ENCODE assay signal across 9 cellular contexts in the genomic region with DNA sequence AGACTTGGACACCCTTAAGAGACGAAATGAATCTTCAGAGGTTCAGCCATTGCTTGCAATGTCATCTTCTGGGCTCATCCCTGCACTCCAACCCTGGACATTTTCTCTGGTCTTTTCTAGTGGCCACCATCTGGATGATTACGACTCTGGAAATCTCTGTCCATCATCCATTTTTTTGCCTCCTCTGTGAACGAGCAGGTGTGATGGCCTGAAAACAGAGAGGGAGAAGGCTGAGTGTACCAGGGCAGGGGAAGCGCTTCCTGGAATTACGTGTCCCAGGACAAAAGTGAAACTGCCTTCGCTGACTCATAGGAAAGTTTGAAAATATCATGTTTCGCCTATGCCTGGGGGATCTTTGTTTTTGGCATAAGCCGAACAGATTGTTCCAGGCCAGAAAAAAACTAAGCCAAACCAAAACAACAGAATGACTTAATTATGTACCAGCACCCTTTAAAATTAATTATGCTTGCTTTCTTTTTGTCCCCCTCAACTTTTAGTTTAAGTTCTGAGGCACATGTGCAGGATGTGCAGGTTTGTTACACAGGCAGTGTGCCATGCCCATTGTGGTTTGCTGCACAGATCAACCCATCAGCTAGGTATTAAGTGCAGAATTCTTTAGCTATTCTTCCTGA. TPM values are rescaled to one million over a fixed set of nuclear protein-coding genes. Genes with fewer than 3 reads are reported as not detected.
DNase-seq lines count a peak whose midpoint lies in the region; ATAC-seq and TF ChIP-seq lines count a peak whose summit lies in the region.
"Had no signal": no experiment of that assay in that cellular context is flagged by ENCODE, and none has a peak within 500 bp of the region (broad histone marks: within the 10 kb centered on the region; RNA-seq: fewer than 3 reads in every experiment).

No MANE protein-coding gene starts in this region.

- peaks cover 19% of the 10 kb centered on the region for H3K79me1 ChIP-seq in mesenchymal stem cell (replicated peaks; ENCODE audit: low read length, poor library complexity, severe bottlenecking)

- 26% methylated on average over 7 of the region's 8 CpGs for WGBS in mesenchymal stem cell

- no peaks in the 10 kb centered on the region for H3K9me3 Mint-ChIP-seq in type B pancreatic cell

- peaks cover 95% of the 10 kb centered on the region for H4K20me1 ChIP-seq in BLaER1

- no peak overlapping the region for H2BK5ac ChIP-seq in mesenchymal stem cell (ENCODE audit: low read depth, low read length, poor library complexity, severe bottlenecking)

- peak overlapping the region in 1 of 2 experiments; percentile 40 for H3K4ac ChIP-seq in mesenchymal stem cell (ENCODE audit: low read depth in 1 of 2, low read length in 2 of 2)

- DNase-seq in RPMI8226, result peak; percentile 35
- DNase-seq in cardiac fibroblast (ENCODE audit: low read depth in 2 of 2), result peak; percentile 89
- peak; percentile 90 for DNase-seq in mesenchymal stem cell
- DNase-seq in type B pancreatic cell (ENCODE audit: extremely low spot score, unreplicated experiment), result peak; percentile 25
- DNase-seq in nucleus accumbens (lab: John Stamatoyannopoulos, UW), result no peak

- H3K18ac ChIP-seq in mesenchymal stem cell (ENCODE audit: low read depth in 1 of 2, low read length in 2 of 2), result peak overlapping the region; percentile 42 to 67

- TF ChIP-seq CTCF in HEK293 (tag by site-specific recombination; IDR thresholded peaks at IDR 0.05) (no peak), cardiac fibroblast (IDR thresholded peaks at IDR 0.05; ENCODE audit: low read depth, low read length) (no peak), type B pancreatic cell (conservative IDR thresholded peaks at IDR 0.05) (no peak)

- H3K4me3 ChIP-seq in BLaER1, result no peak overlapping the region
- no peak overlapping the region; the same call in 1 of the 2 replicates for H3K4me3 ChIP-seq in HEK293 (ENCODE audit: low read depth, low read length)
- H3K4me3 ChIP-seq in cardiac fibroblast (replicated peaks in 1 of 2; ENCODE audit: low read depth in 2 of 2, low read length in 2 of 2), result peak overlapping the region in 1 of 2 donors; percentile 16
- H3K4me3 ChIP-seq in mesenchymal stem cell (ENCODE audit: insufficient read depth in 1 of 2, low read depth in 1 of 2, low read length in 2 of 2), result peak overlapping the region in 1 of 2 experiments; percentile 42
- H3K4me3 ChIP-seq: HAP-1 had no signal

- no peak overlapping the region for H3K23ac ChIP-seq in mesenchymal stem cell (ENCODE audit: low read length in 2 of 2)

- no peaks in the 10 kb centered on the region for H3K27me3 Mint-ChIP-seq in type B pancreatic cell

- H3K4me2 ChIP-seq in BLaER1 (peak overlapping the region; percentile 7; the same call in 1 of the 2 replicates), mesenchymal stem cell (ENCODE audit: low read length, poor library complexity, severe bottlenecking) (no peak overlapping the region)

- H3K27me3 ChIP-seq in BLaER1 (no peaks in the 10 kb centered on the region), mesenchymal stem cell (ENCODE audit: control insufficient read depth in 1 of 2, insufficient read depth in 1 of 2, low read length in 2 of 2) (no peaks in the 10 kb centered on the region)

- POLR2A ChIA-PET in HEK293 (lab: Yijun Ruan, JAX), result no interaction called here

- H2BK12ac ChIP-seq in mesenchymal stem cell (ENCODE audit: low read length in 2 of 2), result peak overlapping the region in 1 of 2 experiments; percentile 15

- no peak for ATAC-seq in GM21526 (IDR thresholded peaks at IDR 0.05; ENCODE audit: low FRiP score, unreplicated experiment)

- H3K4me3 Mint-ChIP-seq in type B pancreatic cell, result no peak overlapping the region

- H3K36me3 ChIP-seq in BLaER1 (peaks cover 43% of the 10 kb centered on the region), HEK293 (ENCODE audit: control insufficient read depth in 2 of 2, insufficient read depth in 1 of 2, low read length in 2 of 2) (no peaks in the 10 kb centered on the region), mesenchymal stem cell (ENCODE audit: control insufficient read depth in 1 of 2, insufficient read depth in 2 of 2, low read depth in 1 of 2, low read length in 2 of 2) (no peaks in the 10 kb centered on the region)
- H3K36me3 ChIP-seq: HAP-1 had no signal

- H2AFZ ChIP-seq in mesenchymal stem cell (ENCODE audit: low read depth, low read length), result peak overlapping the region; percentile 66

- H3K4me1 Mint-ChIP-seq in type B pancreatic cell (ENCODE audit: unreplicated experiment), result peaks cover 14% of the 10 kb centered on the region

- no peak overlapping the region for H3K14ac ChIP-seq in mesenchymal stem cell (ENCODE audit: low read length in 2 of 2)

- H3K9ac ChIP-seq in BLaER1, result no peak overlapping the region
- peak overlapping the region; percentile 74 for H3K9ac ChIP-seq in mesenchymal stem cell (ENCODE audit: low read length)

- peak overlapping the region; percentile 79 for H4K8ac ChIP-seq in mesenchymal stem cell (ENCODE audit: low read length)

- CTCF ChIA-PET in HEK293 (lab: Yijun Ruan, JAX), result interaction anchor here (0.6 to 1.1 kb wide), 3 partner anchors 21 to 51 kb away, joined by 3 to 7 read pairs (median 6); no protein-coding TSS in a partner anchor

- H3K4me1 ChIP-seq in BLaER1 (peaks cover 28% of the 10 kb centered on the region), HEK293 (ENCODE audit: control insufficient read depth, insufficient read depth, low read length) (peaks cover 29% of the 10 kb centered on the region), mesenchymal stem cell (ENCODE audit: control insufficient read depth, insufficient read depth, low read depth, low read length) (peaks cover 17% of the 10 kb centered on the region)

- peak overlapping the region; percentile 69 for H2AK5ac ChIP-seq in mesenchymal stem cell (ENCODE audit: low read length, severe bottlenecking)

- peaks cover 29% of the 10 kb centered on the region for H3K9me3 ChIP-seq in BLaER1
- H3K9me3 ChIP-seq in HEK293 (ENCODE audit: control insufficient read depth, insufficient read depth, low read depth, low read length), result no peaks in the 10 kb centered on the region
- no peaks in the 10 kb centered on the region for H3K9me3 ChIP-seq in mesenchymal stem cell (ENCODE audit: control insufficient read depth, low read length)
- H3K9me3 ChIP-seq: HAP-1 had no signal

- peak overlapping the region; percentile 31 for H4K91ac ChIP-seq in mesenchymal stem cell (ENCODE audit: low read length)

- H3K36me3 Mint-ChIP-seq in type B pancreatic cell, result no peaks in the 10 kb centered on the region

- H3K27ac Mint-ChIP-seq in type B pancreatic cell, result peak overlapping the region; percentile 70

- H3K27ac ChIP-seq in BLaER1 (no peak overlapping the region), HEK293 (ENCODE audit: extremely low read depth, low read depth, low read length) (peak overlapping the region; percentile 75), mesenchymal stem cell (ENCODE audit: low read length, poor library complexity, severe bottlenecking) (peak overlapping the region; percentile 78)

- peak overlapping the region; percentile 45 for H2BK15ac ChIP-seq in mesenchymal stem cell (ENCODE audit: low read depth, poor library complexity, severe bottlenecking)

- H2BK120ac ChIP-seq in mesenchymal stem cell (ENCODE audit: low read depth, low read length), result no peak overlapping the region

TF ChIP-seq in HEK293, 187 proteins besides CTCF, POLR2A, EP300 and RAD21 (continues in another document):
- TF ChIP-seq ZNF19 (tag by site-specific recombination; IDR thresholded peaks at IDR 0.05; ENCODE audit: low read depth) (no peak), MYNN (tag by site-specific recombination; IDR thresholded peaks at IDR 0.05; ENCODE audit: borderline replicate concordance) (no peak), ZNF560 (tag by site-specific recombination; IDR thresholded peaks at IDR 0.05; ENCODE audit: borderline replicate concordance) (no peak), SP3 (tag by site-specific recombination; IDR thresholded peaks at IDR 0.05) (no peak; the same call in 1 of the 2 replicates), ZNF2 (tag by site-specific recombination; IDR thresholded peaks at IDR 0.05) (no peak), GLI4 (tag by site-specific recombination; IDR thresholded peaks at IDR 0.05) (no peak), ZNF10 (tag by site-specific recombination; IDR thresholded peaks at IDR 0.05) (no peak; the same call in 1 of the 2 replicates), MZF1 (tag by site-specific recombination; IDR thresholded peaks at IDR 0.05; ENCODE audit: borderline replicate concordance) (peak; percentile 94), ZNF302 (tag by site-specific recombination; IDR thresholded peaks at IDR 0.05; ENCODE audit: low read depth) (no peak), ZNF596 (tag by site-specific recombination; IDR thresholded peaks at IDR 0.05) (no peak)
- TF ChIP-seq, protein P1, sequence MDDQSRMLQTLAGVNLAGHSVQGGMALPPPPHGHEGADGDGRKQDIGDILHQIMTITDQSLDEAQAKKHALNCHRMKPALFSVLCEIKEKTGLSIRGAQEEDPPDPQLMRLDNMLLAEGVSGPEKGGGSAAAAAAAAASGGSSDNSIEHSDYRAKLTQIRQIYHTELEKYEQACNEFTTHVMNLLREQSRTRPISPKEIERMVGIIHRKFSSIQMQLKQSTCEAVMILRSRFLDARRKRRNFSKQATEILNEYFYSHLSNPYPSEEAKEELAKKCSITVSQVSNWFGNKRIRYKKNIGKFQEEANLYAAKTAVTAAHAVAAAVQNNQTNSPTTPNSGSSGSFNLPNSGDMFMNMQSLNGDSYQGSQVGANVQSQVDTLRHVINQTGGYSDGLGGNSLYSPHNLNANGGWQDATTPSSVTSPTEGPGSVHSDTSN (CRISPR knock-in tag; IDR thresholded peaks at IDR 0.05), result no peak

RNA-seq across cellular contexts. Expression of a gene that starts 31.9 kb away (rescaled TPM):
- polyA plus RNA-seq in mesenchymal stem cell (2013, experiment 1 of 2), result 0.64 TPM
- 0.71 TPM for polyA plus RNA-seq in mesenchymal stem cell (2013, experiment 2 of 2)
- total RNA-seq in type B pancreatic cell (ENCODE audit: low replicate concordance), result 3.4 and 5.4 TPM in 2 replicates

Comparison
In these comparisons a context has a peak if more than half of its experiments do, and no peak if none do; other contexts are left out.
1. DNase-seq: peak in RPMI8226 (single experiment), cardiac fibroblast (2 of 2), mesenchymal stem cell (single experiment) and type B pancreatic cell (single experiment); none in nucleus accumbens (0 of 56).